Comparison of ENCODE assay signal across 9 cellular contexts in the genomic region with DNA sequence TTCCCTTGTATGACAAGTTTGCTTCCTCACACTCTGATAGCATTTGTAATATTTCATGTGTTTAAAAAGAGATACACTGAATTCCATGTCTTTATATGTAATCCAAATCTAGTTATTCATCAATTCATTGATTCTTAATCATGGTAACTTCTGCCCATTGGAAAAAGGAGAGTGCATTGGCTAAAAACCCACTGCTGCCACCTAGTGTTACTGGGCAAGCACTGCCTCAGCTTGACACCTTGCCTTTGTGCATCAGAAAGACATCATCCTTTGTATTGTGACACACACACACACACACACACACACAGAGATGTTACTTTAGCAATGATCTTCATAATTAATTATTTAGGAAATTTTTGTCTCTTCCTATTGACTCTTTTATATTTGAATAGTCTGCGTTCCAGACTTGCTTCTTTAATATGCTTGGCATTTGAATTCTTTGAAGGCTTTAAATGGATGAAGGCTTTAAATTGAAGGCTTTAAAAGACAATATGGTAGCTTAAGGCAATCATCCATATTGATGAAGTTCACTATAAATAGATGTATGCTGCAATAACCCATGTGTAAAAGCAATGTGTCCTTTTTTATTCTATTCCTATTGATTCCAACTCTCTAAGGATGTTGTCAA.
DNase-seq lines count a peak whose midpoint lies in the region; ATAC-seq, FAIRE-seq and TF ChIP-seq lines count a peak whose summit lies in the region.
"Had no signal": no experiment of that assay in that cellular context is flagged by ENCODE, and none has a peak within 500 bp of the region (broad histone marks: within the 10 kb centered on the region; RNA-seq: fewer than 3 reads in every experiment).

No MANE protein-coding gene starts in this region.

- peak; percentile 83 for ATAC-seq in HG02759 (IDR thresholded peaks at IDR 0.05; ENCODE audit: unreplicated experiment)

- no peaks in the 10 kb centered on the region for H3K9me3 Mint-ChIP-seq in activated T-cell treated with anti-CD3 and anti-CD28 coated beads, Interleukin-2, amount 50 U/mL, for 24 hours

- no peaks in the 10 kb centered on the region for H3K27me3 Mint-ChIP-seq in activated T-cell treated with anti-CD3 and anti-CD28 coated beads, Interleukin-2, amount 50 U/mL, for 24 hours

- H3K27ac Mint-ChIP-seq in activated T-cell treated with anti-CD3 and anti-CD28 coated beads, Interleukin-2, amount 50 U/mL, for 24 hours = no peak overlapping the region

- no peak for TF ChIP-seq POLR2A in GM12891 (IDR thresholded peaks at IDR 0.05; ENCODE audit: low read depth, low read length)

- H3K4me3 Mint-ChIP-seq in activated T-cell treated with anti-CD3 and anti-CD28 coated beads, Interleukin-2, amount 50 U/mL, for 24 hours = no peak overlapping the region

- intact Hi-C loops in head of caudate nucleus (cut with DNase I) = loop anchor here (10.0 kb wide), 1 partner anchor 235 kb away; no protein-coding TSS in a partner anchor

- peak; percentile 94 for TF ChIP-seq CTCF in VCaP (conservative IDR thresholded peaks at IDR 0.05)
- TF ChIP-seq CTCF in retinal pigment epithelial cell (conservative IDR thresholded peaks at IDR 0.05; ENCODE audit: low read depth, low read length) = peak; percentile 99

- peak; percentile 93 for FAIRE-seq in GM12891 (lab: Jason Lieb, UNC)

- peak; percentile 31 to 42 for DNase-seq in AML-193 (lab: John Stamatoyannopoulos, UW)
- no peak for DNase-seq in GM12891 (ENCODE audit: insufficient read length, low spot score)
- peak; percentile 22 for DNase-seq in NCI-H1417 treated with DMSO at 0.1 percent for 48 hours (lab: John Stamatoyannopoulos, UW)
- DNase-seq in head of caudate nucleus = peak; percentile 15 to 87 (median 66)
- DNase-seq in retinal pigment epithelial cell (ENCODE audit: low read depth) = no peak
- no peak for DNase-seq in activated T-cell treated with anti-CD3 and anti-CD28 coated beads, Interleukin-2, amount 50 U/mL, for 24 hours

- no peak overlapping the region for H3K4me3 ChIP-seq in retinal pigment epithelial cell (ENCODE audit: low read length)

- no peak overlapping the region for H3K27ac ChIP-seq in VCaP
- H3K27ac ChIP-seq: neutrophil had no signal

- H3K36me3 Mint-ChIP-seq in activated T-cell treated with anti-CD3 and anti-CD28 coated beads, Interleukin-2, amount 50 U/mL, for 24 hours (ENCODE audit: low read depth) = no peaks in the 10 kb centered on the region

- H3K4me1 Mint-ChIP-seq in activated T-cell treated with anti-CD3 and anti-CD28 coated beads, Interleukin-2, amount 50 U/mL, for 24 hours (ENCODE audit: low read depth) = no peaks in the 10 kb centered on the region

TF ChIP-seq in GM12891, 5 proteins besides CTCF, POLR2A, EP300 and RAD21:
- TF ChIP-seq PAX5 (IDR thresholded peaks at IDR 0.05; ENCODE audit: insufficient read depth, low read length, severe bottlenecking) (no peak), TAF1 (IDR thresholded peaks at IDR 0.05; ENCODE audit: low read depth, low read length) (no peak), POLR2AphosphoS5 (IDR thresholded peaks at IDR 0.05; ENCODE audit: low read depth, low read length) (no peak), POU2F2 (IDR thresholded peaks at IDR 0.05; ENCODE audit: low read depth, low read length) (no peak), SPI1 (IDR thresholded peaks at IDR 0.05; ENCODE audit: low read depth, low read length) (no peak)

Comparison
In these comparisons a context has a peak if more than half of its experiments do, and no peak if none do; other contexts are left out.
1. DNase-seq: peak in AML-193 (2 of 2), NCI-H1417 treated with DMSO at 0.1 percent for 48 hours (single experiment) and head of caudate nucleus (42 of 42); none in GM12891 (single experiment), retinal pigment epithelial cell (single experiment) and activated T-cell treated with anti-CD3 and anti-CD28 coated beads, Interleukin-2, amount 50 U/mL, for 24 hours (single experiment).